Comparison of ENCODE assay signal across 16 cellular contexts in genomic region chr12:114658002-114658441, GRCh38. TPM values are rescaled to one million over a fixed set of nuclear protein-coding genes. Genes with fewer than 3 reads are reported as not detected.
A peak's percentile ranks its signal among the peaks of the same experiment; 100 is the strongest.
DNase-seq lines count a peak whose midpoint lies in the region; ATAC-seq and TF ChIP-seq lines count a peak whose summit lies in the region.
"Had no signal": no experiment of that assay in that cellular context is flagged by ENCODE, and none has a peak within 500 bp of the region (broad histone marks: within the 10 kb centered on the region; RNA-seq: fewer than 3 reads in every experiment).

No MANE protein-coding gene starts in this region.

- no peak overlapping the region for H3K18ac ChIP-seq in mesenchymal stem cell (ENCODE audit: low read depth in 1 of 2, low read length in 2 of 2)

- H4K8ac ChIP-seq in mesenchymal stem cell (ENCODE audit: low read length) = no peak overlapping the region

- H4K91ac ChIP-seq in mesenchymal stem cell (ENCODE audit: low read length) = no peak overlapping the region

- no peaks in the 10 kb centered on the region for H3K36me3 ChIP-seq in cardiac muscle cell
- H3K36me3 ChIP-seq in mesenchymal stem cell (ENCODE audit: control insufficient read depth in 1 of 2, insufficient read depth in 2 of 2, low read depth in 1 of 2, low read length in 2 of 2) = no peaks in the 10 kb centered on the region
- H3K36me3 ChIP-seq in OCI-LY7 (ENCODE audit: insufficient read depth, low read length) = no peaks in the 10 kb centered on the region
- H3K36me3 ChIP-seq: BLaER1 treated with 17β-estradiol and CSF1 and Interleukin-3, amounts not matched to agents 10 nM and 100 nM; HAP-1 had no signal

- no peak overlapping the region for H3K14ac ChIP-seq in mesenchymal stem cell (ENCODE audit: low read length in 2 of 2)

- H3K9me3 ChIP-seq in cardiac muscle cell (ENCODE audit: low read depth) = no peaks in the 10 kb centered on the region
- H3K9me3 ChIP-seq in mesenchymal stem cell (ENCODE audit: control insufficient read depth, low read length) = no peaks in the 10 kb centered on the region
- H3K9me3 ChIP-seq in OCI-LY7 (ENCODE audit: low read length) = no peaks in the 10 kb centered on the region
- H3K9me3 ChIP-seq: BLaER1 treated with 17β-estradiol and CSF1 and Interleukin-3, amounts not matched to agents 10 nM and 100 nM; HAP-1 had no signal

- DNase-seq in cardiac muscle cell (ENCODE audit: low read depth in 1 of 2, low spot score in 1 of 2) = no peak
- DNase-seq in left ventricle myocardium superior = no peak
- DNase-seq in WTC11 (ENCODE audit: low spot score) = no peak
- peak; percentile 20 for DNase-seq in mesenchymal stem cell
- no peak for DNase-seq in NCI-H69 (lab: John Stamatoyannopoulos, UW)
- DNase-seq in OCI-LY7 (ENCODE audit: low spot score) = no peak
- DNase-seq in activated effector memory CD4-positive, alpha-beta T cell treated with anti-CD3 and anti-CD28 coated beads, Interleukin-2, amount 50 U/mL, for 16 hours = no peak
- DNase-seq: 8988T, DMS 273 treated with DMSO at 0.1 percent for 48 hours, KBM-7, NCI-H1092, NCI-H146, NCI-H2081 treated with DMSO at 0.1 percent for 48 hours had no signal

- intact Hi-C loops in left ventricle myocardium superior (cut with micrococcal nuclease) (no loop called here), OCI-LY7 (cut with micrococcal nuclease; ENCODE audit: unreplicated experiment) (no loop called here)

- H3K9me2 ChIP-seq in OCI-LY7 (ENCODE audit: insufficient read depth, low read length) = no peaks in the 10 kb centered on the region

- BruUV-seq in OCI-LY7 (replicated peaks; lab: Mats Ljungman, UMichigan) = no TSS peak

- H4K20me1 ChIP-seq in OCI-LY7 (ENCODE audit: insufficient read depth, low read length) = no peaks in the 10 kb centered on the region

- H2BK12ac ChIP-seq in mesenchymal stem cell (ENCODE audit: low read length in 2 of 2) = no peak overlapping the region

- peak overlapping the region; percentile 37; the same call in 1 of the 2 replicates for H3K27ac Mint-ChIP-seq in WTC11

- no peak overlapping the region for H3K23ac ChIP-seq in mesenchymal stem cell (ENCODE audit: low read length in 2 of 2)

- no peaks in the 10 kb centered on the region for H3K36me3 Mint-ChIP-seq in WTC11

- H3K4ac ChIP-seq in mesenchymal stem cell (ENCODE audit: low read depth in 1 of 2, low read length in 2 of 2) = peak overlapping the region in 1 of 2 experiments; percentile 27

- H3K4me1 Mint-ChIP-seq in WTC11 = peaks cover 41% of the 10 kb centered on the region

- H2AK5ac ChIP-seq in mesenchymal stem cell (ENCODE audit: low read length, severe bottlenecking) = no peak overlapping the region

- no peak overlapping the region for H3K9ac ChIP-seq in mesenchymal stem cell (ENCODE audit: low read length)
- H3K9ac ChIP-seq: BLaER1 treated with 17β-estradiol and CSF1 and Interleukin-3, amounts not matched to agents 10 nM and 100 nM had no signal

- no peaks in the 10 kb centered on the region for H3K79me1 ChIP-seq in mesenchymal stem cell (replicated peaks; ENCODE audit: low read length, poor library complexity, severe bottlenecking)

- peaks cover 90% of the 10 kb centered on the region for H3K27me3 Mint-ChIP-seq in WTC11 (ENCODE audit: low read depth)

- H2AFZ ChIP-seq in mesenchymal stem cell (ENCODE audit: low read depth, low read length) = no peak overlapping the region
- no peak overlapping the region for H2AFZ ChIP-seq in OCI-LY7 (ENCODE audit: low read length)

- no peaks in the 10 kb centered on the region for H3K79me2 ChIP-seq in OCI-LY7 (ENCODE audit: insufficient read depth, low read depth, low read length)

- H3K9me3 Mint-ChIP-seq in WTC11 = no peaks in the 10 kb centered on the region

- H3K4me3 ChIP-seq in cardiac muscle cell = no peak overlapping the region
- H3K4me3 ChIP-seq in mesenchymal stem cell (ENCODE audit: insufficient read depth in 1 of 2, low read depth in 1 of 2, low read length in 2 of 2) = no peak overlapping the region
- no peak overlapping the region for H3K4me3 ChIP-seq in OCI-LY7 (ENCODE audit: low read depth, low read length, poor library complexity, severe bottlenecking)
- H3K4me3 ChIP-seq: BLaER1 treated with 17β-estradiol and CSF1 and Interleukin-3, amounts not matched to agents 10 nM and 100 nM; HAP-1 had no signal

- WGBS in mesenchymal stem cell = no CpG with 5 or more reads among the region's 1 CpG

- H2BK15ac ChIP-seq in mesenchymal stem cell (ENCODE audit: low read depth, poor library complexity, severe bottlenecking) = no peak overlapping the region

- H3K27ac ChIP-seq in cardiac muscle cell = peak overlapping the region; percentile 62
- H3K27ac ChIP-seq in mesenchymal stem cell (ENCODE audit: low read length, poor library complexity, severe bottlenecking) = no peak overlapping the region
- H3K27ac ChIP-seq in OCI-LY7 (ENCODE audit: low read depth, low read length, poor library complexity, severe bottlenecking) = no peak overlapping the region
- H3K27ac ChIP-seq: BLaER1 treated with 17β-estradiol and CSF1 and Interleukin-3, amounts not matched to agents 10 nM and 100 nM had no signal

- no peak overlapping the region for H2BK120ac ChIP-seq in mesenchymal stem cell (ENCODE audit: low read depth, low read length)

- TF ChIP-seq CTCF in cardiac muscle cell (IDR thresholded peaks at IDR 0.05; ENCODE audit: low read depth, low read length) (no peak), WTC11 (IDR thresholded peaks at IDR 0.05) (no peak), OCI-LY7 (conservative IDR thresholded peaks at IDR 0.05; ENCODE audit: low read length) (no peak)

- no peak overlapping the region for H2BK5ac ChIP-seq in mesenchymal stem cell (ENCODE audit: low read depth, low read length, poor library complexity, severe bottlenecking)

- ATAC-seq in left ventricle myocardium superior (no peak), WTC11 (no peak), GM19463 (IDR thresholded peaks at IDR 0.05; ENCODE audit: unreplicated experiment) (no peak)

- CTCF ChIA-PET in WTC11 (lab: Charles Lee) = interaction anchor here (1.3 to 1.7 kb wide), 3 partner anchors 21 to 677 kb away, joined by 4 to 7 read pairs (median 4); partner anchors contain the start of gene TBX3
- CTCF ChIA-PET in OCI-LY7 (lab: Charles Lee; ENCODE audit: unreplicated experiment) = no interaction called here

- H3K4me3 Mint-ChIP-seq in WTC11 = no peak overlapping the region

- H3K4me2 ChIP-seq in mesenchymal stem cell (ENCODE audit: low read length, poor library complexity, severe bottlenecking) (no peak overlapping the region), OCI-LY7 (ENCODE audit: low read length) (no peak overlapping the region)

- H3K27me3 ChIP-seq in cardiac muscle cell = peaks cover 4% of the 10 kb centered on the region
- peaks cover 3 to 6% of the 10 kb centered on the region in 2 experiments for H3K27me3 ChIP-seq in mesenchymal stem cell (ENCODE audit: control insufficient read depth in 1 of 2, insufficient read depth in 1 of 2, low read length in 2 of 2)

- H3K4me1 ChIP-seq in cardiac muscle cell (ENCODE audit: low read depth) (peaks cover 17% of the 10 kb centered on the region), mesenchymal stem cell (ENCODE audit: control insufficient read depth, insufficient read depth, low read depth, low read length) (no peaks in the 10 kb centered on the region), OCI-LY7 (ENCODE audit: insufficient read depth, low read length, poor library complexity, severe bottlenecking) (no peaks in the 10 kb centered on the region)

- POLR2A ChIA-PET in WTC11 (lab: Charles Lee) = no interaction called here
- POLR2A ChIA-PET in OCI-LY7 (lab: Charles Lee) = no interaction called here

TF ChIP-seq in WTC11, 78 proteins besides CTCF, POLR2A, EP300 and RAD21:
- TF ChIP-seq SP1 (CRISPR knock-in tag; conservative IDR thresholded peaks at IDR 0.05) (no peak), ATF1 (CRISPR knock-in tag; IDR thresholded peaks at IDR 0.05) (no peak), ZNF138 (CRISPR knock-in tag; conservative IDR thresholded peaks at IDR 0.05) (no peak), NR2C2 (CRISPR knock-in tag; IDR thresholded peaks at IDR 0.05) (no peak), ZBTB21 (CRISPR knock-in tag; IDR thresholded peaks at IDR 0.05; ENCODE audit: borderline replicate concordance) (no peak), PRRX2 (CRISPR knock-in tag; IDR thresholded peaks at IDR 0.05) (no peak), ZNF425 (CRISPR knock-in tag; conservative IDR thresholded peaks at IDR 0.05) (no peak), ELF4 (CRISPR knock-in tag; IDR thresholded peaks at IDR 0.05; ENCODE audit: low read depth) (no peak)
TF ChIP-seq in WTC11: peak in this region for 0.

RNA-seq across cellular contexts. Expression of gene TBX3, which starts 26.0 kb away (rescaled TPM):
- total RNA-seq in cardiac muscle cell (69.4 and 87.5 TPM in 2 replicates), left ventricle myocardium superior (16.3 TPM), WTC11 (2021) (0.89 to 2.2 TPM (median 0.92 TPM) in 3 replicates), OCI-LY7 (2022) (not detected in 2 replicates)
- 63.7 and 78.3 TPM in 2 replicates for polyA plus RNA-seq in cardiac muscle cell
- 59.8 TPM for polyA plus RNA-seq in mesenchymal stem cell (2013, experiment 1 of 2)
- polyA plus RNA-seq in mesenchymal stem cell (2013, experiment 2 of 2) = 57.6 TPM
- total RNA-seq in OCI-LY7 (2014; rRNA removed; shearing (Covaris generic)) = not detected in 2 replicates
